In the genomic region with DNA sequence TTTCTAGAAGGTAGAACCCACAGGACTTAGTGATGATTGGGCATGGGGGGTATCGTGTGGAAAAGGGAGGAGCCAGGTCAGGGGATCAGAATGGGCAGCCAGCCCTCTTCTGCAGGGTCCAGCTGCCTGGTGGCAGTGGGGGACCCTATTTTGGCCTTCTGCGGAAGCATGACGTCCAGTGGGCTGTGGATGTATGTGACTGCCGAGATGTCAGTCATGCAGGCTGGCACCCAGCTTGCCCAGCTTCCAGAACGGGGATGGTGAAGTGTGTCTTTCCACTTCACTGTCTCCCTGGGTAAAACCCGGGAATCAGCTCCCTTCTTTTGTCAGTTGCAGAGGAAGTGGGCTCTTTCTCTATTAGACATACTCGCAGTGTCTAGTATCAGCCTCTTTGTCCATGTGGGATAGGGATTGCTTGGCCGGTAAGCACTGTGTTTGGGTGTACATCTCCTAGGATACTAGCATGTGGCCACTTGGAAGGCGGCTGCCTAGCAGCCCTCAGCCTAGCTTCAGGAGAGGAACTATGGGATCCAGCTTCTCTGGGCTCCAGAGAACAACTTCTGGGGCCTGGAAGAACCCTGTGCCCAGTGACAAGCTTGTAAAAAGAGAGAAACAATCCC, we compare ENCODE assay signal across 14 cellular contexts. TPM values are rescaled to one million over a fixed set of nuclear protein-coding genes. Genes with fewer than 3 reads are reported as not detected.
DNase-seq lines count a peak whose midpoint lies in the region; ATAC-seq and TF ChIP-seq lines count a peak whose summit lies in the region.
"Had no signal": no experiment of that assay in that cellular context is flagged by ENCODE, and none has a peak within 500 bp of the region (broad histone marks: within the 10 kb centered on the region; RNA-seq: fewer than 3 reads in every experiment).

No MANE protein-coding gene starts in this region.

- H2AFZ ChIP-seq in neural progenitor cell (replicated peaks) = no peak overlapping the region

- H3K27ac ChIP-seq in WERI-Rb-1 (peak overlapping the region; percentile 67), left ventricle myocardium inferior (replicated peaks) (peak overlapping the region; percentile 19), neural progenitor cell (no peak overlapping the region)

- H3K4me1 Mint-ChIP-seq in neural progenitor cell (peaks cover 59% of the 10 kb centered on the region), progenitor cell of endocrine pancreas (ENCODE audit: low read depth) (peaks cover 2% of the 10 kb centered on the region), type B pancreatic cell (ENCODE audit: unreplicated experiment) (peaks cover 13% of the 10 kb centered on the region)

- H3K9me3 ChIP-seq in WERI-Rb-1 (ENCODE audit: severe bottlenecking) = no peaks in the 10 kb centered on the region
- no peaks in the 10 kb centered on the region for H3K9me3 ChIP-seq in left ventricle myocardium inferior (replicated peaks)
- H3K9me3 ChIP-seq in neural progenitor cell (ENCODE audit: low read depth) = no peaks in the 10 kb centered on the region

- H3K27ac Mint-ChIP-seq in neural progenitor cell = peak overlapping the region; percentile 81
- no peak overlapping the region for H3K27ac Mint-ChIP-seq in progenitor cell of endocrine pancreas
- no peak overlapping the region for H3K27ac Mint-ChIP-seq in type B pancreatic cell
- H3K27ac Mint-ChIP-seq: activated naive CD8-positive, alpha-beta T cell; B cell; T-helper 17 cell had no signal

- H3K4me3 ChIP-seq in WERI-Rb-1 (ENCODE audit: low read depth, low read length) (no peak overlapping the region), left ventricle myocardium inferior (no peak overlapping the region), neural progenitor cell (no peak overlapping the region)

- no peak overlapping the region for H3K9ac ChIP-seq in neural progenitor cell

- DNase-seq in C1 segment of cervical spinal cord (lab: John Stamatoyannopoulos, UW) (peak in 8 of 14 donors; percentile 24 to 46 (median 36)), WERI-Rb-1 (no peak), left ventricle myocardium inferior (no peak), neural progenitor cell (ENCODE audit: low spot score) (no peak), progenitor cell of endocrine pancreas (ENCODE audit: low spot score, unreplicated experiment) (no peak), type B pancreatic cell (ENCODE audit: extremely low spot score, unreplicated experiment) (no peak)
- DNase-seq: NCI-H1930; RPMI8226; stimulated activated CD4-positive, alpha-beta T cell treated with anti-CD3 and anti-CD28 coated beads, Interleukin-4, amount 100 ng/mL, for 4 hours; T-helper 17 cell had no signal

- intact Hi-C loops in left ventricle myocardium inferior (cut with micrococcal nuclease) = no loop called here

- H3K36me3 Mint-ChIP-seq in neural progenitor cell (no peaks in the 10 kb centered on the region), progenitor cell of endocrine pancreas (ENCODE audit: insufficient read depth) (no peaks in the 10 kb centered on the region), type B pancreatic cell (no peaks in the 10 kb centered on the region)
- H3K36me3 Mint-ChIP-seq: activated naive CD8-positive, alpha-beta T cell had no signal

- no peak overlapping the region for H3K4me2 ChIP-seq in neural progenitor cell

- ATAC-seq in GM21576 (IDR thresholded peaks at IDR 0.05; ENCODE audit: unreplicated experiment) = no peak
- ATAC-seq in HG02970 (IDR thresholded peaks at IDR 0.05; ENCODE audit: low FRiP score, unreplicated experiment) = no peak
- ATAC-seq: T-helper 17 cell had no signal

- H3K9me3 Mint-ChIP-seq in neural progenitor cell (no peaks in the 10 kb centered on the region), progenitor cell of endocrine pancreas (ENCODE audit: low read depth) (no peaks in the 10 kb centered on the region), type B pancreatic cell (no peaks in the 10 kb centered on the region)

- H3K4me1 ChIP-seq in left ventricle myocardium inferior (peaks cover 31% of the 10 kb centered on the region), neural progenitor cell (peaks cover 22% of the 10 kb centered on the region)

- H3K36me3 ChIP-seq in WERI-Rb-1 = no peaks in the 10 kb centered on the region
- no peaks in the 10 kb centered on the region for H3K36me3 ChIP-seq in left ventricle myocardium inferior
- no peaks in the 10 kb centered on the region for H3K36me3 ChIP-seq in neural progenitor cell

- TF ChIP-seq CTCF in WERI-Rb-1 (IDR thresholded peaks at IDR 0.05; ENCODE audit: low read depth, low read length) (no peak), left ventricle myocardium inferior (IDR thresholded peaks at IDR 0.05; ENCODE audit: borderline replicate concordance) (no peak), neural progenitor cell (IDR thresholded peaks at IDR 0.05) (no peak), progenitor cell of endocrine pancreas (IDR thresholded peaks at IDR 0.05; ENCODE audit: unreplicated experiment) (no peak), type B pancreatic cell (conservative IDR thresholded peaks at IDR 0.05) (no peak)

- H3K27me3 ChIP-seq in WERI-Rb-1 (ENCODE audit: insufficient read depth, low read depth, severe bottlenecking) = no peaks in the 10 kb centered on the region
- H3K27me3 ChIP-seq in left ventricle myocardium inferior (ENCODE audit: low read depth) = peaks cover 18% of the 10 kb centered on the region
- peaks cover 58% of the 10 kb centered on the region for H3K27me3 ChIP-seq in neural progenitor cell

- H3K79me2 ChIP-seq in neural progenitor cell (ENCODE audit: low read depth) = no peaks in the 10 kb centered on the region

- H3K4me3 Mint-ChIP-seq in neural progenitor cell (peak overlapping the region; percentile 73), progenitor cell of endocrine pancreas (ENCODE audit: low read depth) (no peak overlapping the region), type B pancreatic cell (no peak overlapping the region)
- H3K4me3 Mint-ChIP-seq: activated naive CD8-positive, alpha-beta T cell; T-helper 17 cell had no signal

- peaks cover 11% of the 10 kb centered on the region for H3K27me3 Mint-ChIP-seq in neural progenitor cell (ENCODE audit: insufficient read depth, low read depth)
- peaks cover 65% of the 10 kb centered on the region for H3K27me3 Mint-ChIP-seq in progenitor cell of endocrine pancreas
- H3K27me3 Mint-ChIP-seq in type B pancreatic cell = peaks cover 66% of the 10 kb centered on the region

- peaks cover 29% of the 10 kb centered on the region for H3F3A ChIP-seq in neural progenitor cell (ENCODE audit: low read depth)

- peaks cover 7% of the 10 kb centered on the region for H4K20me1 ChIP-seq in neural progenitor cell (ENCODE audit: low read depth)

RNA-seq across cellular contexts. Expression of a gene that starts 51.4 kb away (rescaled TPM):
- total RNA-seq in left ventricle myocardium inferior (0.16 TPM), neural progenitor cell (ENCODE audit: low replicate concordance) (0.36 and 0.68 TPM in 2 replicates), progenitor cell of endocrine pancreas (0.13 TPM in 1 of 2 replicates, not detected in the other), type B pancreatic cell (ENCODE audit: low replicate concordance) (0.17 and 0.72 TPM in 2 replicates)

Comparison
In these comparisons a context has a peak if more than half of its experiments do, and no peak if none do; other contexts are left out.
1. DNase-seq: peak in C1 segment of cervical spinal cord (8 of 14); none in WERI-Rb-1 (single experiment), left ventricle myocardium inferior (single experiment), neural progenitor cell (single experiment), progenitor cell of endocrine pancreas (single experiment) and type B pancreatic cell (single experiment).